In genomic region chr20:53162251-53162835, GRCh38 we compare ENCODE assay signal across 1 cellular context.
TF ChIP-seq lines count a peak whose summit lies in the region.

No MANE protein-coding gene starts in this region.

TF ChIP-seq in SK-N-SH, 30 proteins besides CTCF, POLR2A, EP300 and RAD21 (continued from another document):
- TF ChIP-seq ZBTB33 (IDR thresholded peaks at IDR 0.05; ENCODE audit: borderline replicate concordance, low read depth) (no peak), CHD2 (IDR thresholded peaks at IDR 0.05; ENCODE audit: low read length, partially characterized antibody) (no peak), NFIC (IDR thresholded peaks at IDR 0.05; ENCODE audit: borderline replicate concordance) (no peak), ELF1 (IDR thresholded peaks at IDR 0.05) (no peak), FOXM1 (IDR thresholded peaks at IDR 0.05; ENCODE audit: low read depth) (no peak), NRF1 (IDR thresholded peaks at IDR 0.05; ENCODE audit: low read depth, low read length) (no peak), IRF3 (IDR thresholded peaks at IDR 0.05; ENCODE audit: low read depth, low read length) (no peak), REST (IDR thresholded peaks at IDR 0.05; ENCODE audit: low read depth, low read length) (no peak), RFX5 (IDR thresholded peaks at IDR 0.05; ENCODE audit: low read length) (no peak)
